ENCODE assay signal across 22 cellular contexts in the genomic region with DNA sequence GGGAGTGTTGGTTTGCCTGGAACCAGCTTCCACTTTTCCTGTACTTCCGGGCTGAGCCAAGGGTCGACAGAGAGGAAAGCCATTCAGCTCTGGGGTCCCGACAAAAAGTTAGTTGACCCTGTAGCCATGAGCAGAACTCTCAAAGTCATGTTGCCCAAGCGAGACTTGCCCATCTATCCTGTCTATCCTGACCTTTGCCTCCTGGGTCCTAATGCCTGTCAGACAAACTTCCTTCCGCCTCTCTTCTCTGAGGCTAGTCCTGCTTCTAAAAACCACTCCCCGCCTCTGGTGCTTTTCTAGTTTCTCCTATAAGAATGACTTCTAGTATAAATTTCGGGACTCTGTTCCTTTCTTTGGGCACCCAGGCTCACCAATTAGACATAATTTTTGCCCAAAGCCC. TPM values are rescaled to one million over a fixed set of nuclear protein-coding genes. Genes with fewer than 3 reads are reported as not detected.
DNase-seq lines count a peak whose midpoint lies in the region; ATAC-seq and TF ChIP-seq lines count a peak whose summit lies in the region.
"Had no signal": no experiment of that assay in that cellular context is flagged by ENCODE, and none has a peak within 500 bp of the region (broad histone marks: within the 10 kb centered on the region; RNA-seq: fewer than 3 reads in every experiment).

No MANE protein-coding gene starts in this region.

- no peaks in the 10 kb centered on the region for H3K36me3 ChIP-seq in GM23338 (ENCODE audit: insufficient read depth)
- H3K36me3 ChIP-seq: BE2C; BLaER1 treated with 17β-estradiol and CSF1 and Interleukin-3, amounts not matched to agents 10 nM and 100 nM had no signal

- no peak overlapping the region for H3K27ac ChIP-seq in GM23338 (ENCODE audit: low read depth)
- H3K27ac ChIP-seq: A549; BLaER1 treated with 17β-estradiol and CSF1 and Interleukin-3, amounts not matched to agents 10 nM and 100 nM had no signal

- peak overlapping the region; percentile 98 for H2AFZ ChIP-seq in GM23338

- H3K36me3 Mint-ChIP-seq in GM23338 (ENCODE audit: low read depth) (no peaks in the 10 kb centered on the region), endothelial cell (ENCODE audit: low read depth, unreplicated experiment) (peaks cover 4% of the 10 kb centered on the region)
- H3K36me3 Mint-ChIP-seq: CD4-positive, alpha-beta memory T cell had no signal

- H3F3A ChIP-seq in GM23338 (replicated peaks; ENCODE audit: low read depth), result 0 out of 2 replicates have a peak, but pooled peaks cover 3% of the 10 kb centered on the region

- no peak overlapping the region for H3K27ac Mint-ChIP-seq in GM23338
- peak overlapping the region; percentile 44 for H3K27ac Mint-ChIP-seq in endothelial cell (ENCODE audit: unreplicated experiment)

- ATAC-seq in GM23338 (no peak), HG03039 (IDR thresholded peaks at IDR 0.05; ENCODE audit: unreplicated experiment) (no peak)
- ATAC-seq: A549 had no signal

- peaks cover 8% of the 10 kb centered on the region; the same call in 2 of the 3 replicates for H3K9me3 Mint-ChIP-seq in GM23338
- H3K9me3 Mint-ChIP-seq in endothelial cell (ENCODE audit: unreplicated experiment), result no peaks in the 10 kb centered on the region

- no peaks in the 10 kb centered on the region for H3K4me1 ChIP-seq in GM23338 (ENCODE audit: insufficient read depth)
- H3K4me1 ChIP-seq: A549, BE2C had no signal

- H3K4me2 ChIP-seq in GM23338, result 0 out of 2 replicates have a peak overlapping the region, but pooled peaks have one; percentile 20
- H3K4me2 ChIP-seq: A549; BLaER1 treated with 17β-estradiol and CSF1 and Interleukin-3, amounts not matched to agents 10 nM and 100 nM had no signal

- H3K9me2 ChIP-seq in GM23338 (ENCODE audit: insufficient read depth), result no peaks in the 10 kb centered on the region; the same call in 1 of the 2 replicates

- no peaks in the 10 kb centered on the region for H3K27me3 Mint-ChIP-seq in GM23338 (ENCODE audit: insufficient read depth, low read depth, poor library complexity)
- H3K27me3 Mint-ChIP-seq in endothelial cell (ENCODE audit: unreplicated experiment), result peaks cover 2% of the 10 kb centered on the region

- TF ChIP-seq CTCF in GM23338 (conservative IDR thresholded peaks at IDR 0.05; ENCODE audit: low read depth in 2 of 2) (no peak), endothelial cell (IDR thresholded peaks at IDR 0.05; ENCODE audit: unreplicated experiment) (no peak)

- H4K20me1 ChIP-seq in GM23338 (replicated peaks; ENCODE audit: insufficient read depth), result no peaks in the 10 kb centered on the region
- H4K20me1 ChIP-seq: BLaER1 treated with 17β-estradiol and CSF1 and Interleukin-3, amounts not matched to agents 10 nM and 100 nM had no signal

- no peaks in the 10 kb centered on the region for H3K79me2 ChIP-seq in GM23338 (replicated peaks; ENCODE audit: insufficient read depth)

- H3K4me1 Mint-ChIP-seq in GM23338 (no peaks in the 10 kb centered on the region), endothelial cell (ENCODE audit: unreplicated experiment) (peaks cover 4% of the 10 kb centered on the region)
- H3K4me1 Mint-ChIP-seq: CD4-positive, alpha-beta memory T cell had no signal

- no peak overlapping the region for H3K4me3 ChIP-seq in GM23338
- H3K4me3 ChIP-seq: A549; BLaER1 treated with 17β-estradiol and CSF1 and Interleukin-3, amounts not matched to agents 10 nM and 100 nM had no signal

- no peaks in the 10 kb centered on the region for H3K27me3 ChIP-seq in GM23338 (ENCODE audit: insufficient read depth)
- H3K27me3 ChIP-seq: BE2C; BLaER1 treated with 17β-estradiol and CSF1 and Interleukin-3, amounts not matched to agents 10 nM and 100 nM had no signal

- DNase-seq in GM23338 (ENCODE audit: low spot score) (peak; percentile 47), endothelial cell (ENCODE audit: low spot score) (no peak), mesenteric fat pad (ENCODE audit: low spot score) (peak; percentile 22), NCI-H1092 (lab: John Stamatoyannopoulos, UW) (no peak), C1 segment of cervical spinal cord (lab: John Stamatoyannopoulos, UW) (no peak)
- DNase-seq: 8988T; ACHN; AML-193; BE2C; Calu3; CD4-positive, alpha-beta memory T cell; COR-L47; DMS53; GF-D8; GOT3; H7; HCEC 1CT had no signal

- H3K4me3 Mint-ChIP-seq in GM23338 (no peak overlapping the region), endothelial cell (ENCODE audit: unreplicated experiment) (no peak overlapping the region)
- H3K4me3 Mint-ChIP-seq: CD4-positive, alpha-beta memory T cell had no signal

TF ChIP-seq in GM23338, 12 proteins besides CTCF, POLR2A, EP300 and RAD21 (continues in another document):
- no peak for TF ChIP-seq JUNB (IDR thresholded peaks at IDR 0.05; ENCODE audit: unreplicated experiment)
- TF ChIP-seq EZH2phosphoT487 (IDR thresholded peaks at IDR 0.05; ENCODE audit: unreplicated experiment), result no peak
- TF ChIP-seq, protein P1, sequence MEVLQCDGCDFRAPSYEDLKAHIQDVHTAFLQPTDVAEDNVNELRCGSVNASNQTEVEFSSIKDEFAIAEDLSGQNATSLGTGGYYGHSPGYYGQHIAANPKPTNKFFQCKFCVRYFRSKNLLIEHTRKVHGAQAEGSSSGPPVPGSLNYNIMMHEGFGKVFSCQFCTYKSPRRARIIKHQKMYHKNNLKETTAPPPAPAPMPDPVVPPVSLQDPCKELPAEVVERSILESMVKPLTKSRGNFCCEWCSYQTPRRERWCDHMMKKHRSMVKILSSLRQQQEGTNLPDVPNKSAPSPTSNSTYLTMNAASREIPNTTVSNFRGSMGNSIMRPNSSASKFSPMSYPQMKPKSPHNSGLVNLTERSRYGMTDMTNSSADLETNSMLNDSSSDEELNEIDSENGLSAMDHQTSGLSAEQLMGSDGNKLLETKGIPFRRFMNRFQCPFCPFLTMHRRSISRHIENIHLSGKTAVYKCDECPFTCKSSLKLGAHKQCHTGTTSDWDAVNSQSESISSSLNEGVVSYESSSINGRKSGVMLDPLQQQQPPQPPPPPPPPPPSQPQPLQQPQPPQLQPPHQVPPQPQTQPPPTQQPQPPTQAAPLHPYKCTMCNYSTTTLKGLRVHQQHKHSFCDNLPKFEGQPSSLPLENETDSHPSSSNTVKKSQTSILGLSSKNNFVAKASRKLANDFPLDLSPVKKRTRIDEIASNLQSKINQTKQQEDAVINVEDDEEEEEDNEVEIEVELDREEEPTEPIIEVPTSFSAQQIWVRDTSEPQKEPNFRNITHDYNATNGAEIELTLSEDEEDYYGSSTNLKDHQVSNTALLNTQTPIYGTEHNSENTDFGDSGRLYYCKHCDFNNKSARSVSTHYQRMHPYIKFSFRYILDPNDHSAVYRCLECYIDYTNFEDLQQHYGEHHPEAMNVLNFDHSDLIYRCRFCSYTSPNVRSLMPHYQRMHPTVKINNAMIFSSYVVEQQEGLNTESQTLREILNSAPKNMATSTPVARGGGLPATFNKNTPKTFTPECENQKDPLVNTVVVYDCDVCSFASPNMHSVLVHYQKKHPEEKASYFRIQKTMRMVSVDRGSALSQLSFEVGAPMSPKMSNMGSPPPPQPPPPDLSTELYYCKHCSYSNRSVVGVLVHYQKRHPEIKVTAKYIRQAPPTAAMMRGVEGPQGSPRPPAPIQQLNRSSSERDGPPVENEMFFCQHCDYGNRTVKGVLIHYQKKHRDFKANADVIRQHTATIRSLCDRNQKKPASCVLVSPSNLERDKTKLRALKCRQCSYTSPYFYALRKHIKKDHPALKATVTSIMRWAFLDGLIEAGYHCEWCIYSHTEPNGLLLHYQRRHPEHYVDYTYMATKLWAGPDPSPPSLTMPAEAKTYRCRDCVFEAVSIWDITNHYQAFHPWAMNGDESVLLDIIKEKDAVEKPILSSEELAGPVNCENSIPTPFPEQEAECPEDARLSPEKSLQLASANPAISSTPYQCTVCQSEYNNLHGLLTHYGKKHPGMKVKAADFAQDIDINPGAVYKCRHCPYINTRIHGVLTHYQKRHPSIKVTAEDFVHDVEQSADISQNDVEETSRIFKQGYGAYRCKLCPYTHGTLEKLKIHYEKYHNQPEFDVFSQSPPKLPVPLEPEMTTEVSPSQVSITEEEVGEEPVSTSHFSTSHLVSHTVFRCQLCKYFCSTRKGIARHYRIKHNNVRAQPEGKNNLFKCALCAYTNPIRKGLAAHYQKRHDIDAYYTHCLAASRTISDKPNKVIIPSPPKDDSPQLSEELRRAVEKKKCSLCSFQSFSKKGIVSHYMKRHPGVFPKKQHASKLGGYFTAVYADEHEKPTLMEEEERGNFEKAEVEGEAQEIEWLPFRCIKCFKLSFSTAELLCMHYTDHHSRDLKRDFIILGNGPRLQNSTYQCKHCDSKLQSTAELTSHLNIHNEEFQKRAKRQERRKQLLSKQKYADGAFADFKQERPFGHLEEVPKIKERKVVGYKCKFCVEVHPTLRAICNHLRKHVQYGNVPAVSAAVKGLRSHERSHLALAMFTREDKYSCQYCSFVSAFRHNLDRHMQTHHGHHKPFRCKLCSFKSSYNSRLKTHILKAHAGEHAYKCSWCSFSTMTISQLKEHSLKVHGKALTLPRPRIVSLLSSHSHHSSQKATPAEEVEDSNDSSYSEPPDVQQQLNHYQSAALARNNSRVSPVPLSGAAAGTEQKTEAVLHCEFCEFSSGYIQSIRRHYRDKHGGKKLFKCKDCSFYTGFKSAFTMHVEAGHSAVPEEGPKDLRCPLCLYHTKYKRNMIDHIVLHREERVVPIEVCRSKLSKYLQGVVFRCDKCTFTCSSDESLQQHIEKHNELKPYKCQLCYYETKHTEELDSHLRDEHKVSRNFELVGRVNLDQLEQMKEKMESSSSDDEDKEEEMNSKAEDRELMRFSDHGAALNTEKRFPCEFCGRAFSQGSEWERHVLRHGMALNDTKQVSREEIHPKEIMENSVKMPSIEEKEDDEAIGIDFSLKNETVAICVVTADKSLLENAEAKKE (CRISPR knock-in tag; IDR thresholded peaks at IDR 0.05), result no peak

RNA-seq across cellular contexts. Expression of a gene that starts 7.7 kb away (rescaled TPM):
- total RNA-seq in GM23338 (2014; rRNA removed; shearing (Covaris generic)), result 1.4 and 3.8 TPM in 2 replicates
- polyA plus RNA-seq in GM23338 (2016; fragmentation: Nextera tagmentation; extraction: Ambion mirVana), result 1.7 and 2.2 TPM in 2 replicates
- total RNA-seq in endothelial cell (ENCODE audit: unreplicated experiment) (not detected), mesenteric fat pad (0.22 TPM)
- total RNA-seq: Calu3; CD4-positive, alpha-beta memory T cell; G401 had no signal
- polyA plus RNA-seq: A549; CD4-positive, alpha-beta memory T cell had no signal

RNA-seq across cellular contexts. Expression of a gene that starts 12.8 kb away (rescaled TPM):
- not detected in 2 replicates for total RNA-seq in GM23338 (2014; rRNA removed; shearing (Covaris generic))
- 0.40 and 0.50 TPM in 2 replicates for polyA plus RNA-seq in GM23338 (2016; fragmentation: Nextera tagmentation; extraction: Ambion mirVana)
- total RNA-seq in endothelial cell (ENCODE audit: unreplicated experiment) (not detected), mesenteric fat pad (not detected)
- total RNA-seq: Calu3; CD4-positive, alpha-beta memory T cell; Daoy; G401; H7 had no signal
- polyA plus RNA-seq: A549 had no signal

RNA-seq across cellular contexts. Expression of a gene that starts 25.0 kb away (rescaled TPM):
- 12.9 and 22.3 TPM in 2 replicates for total RNA-seq in GM23338 (2014; rRNA removed; shearing (Covaris generic))
- 5.9 and 6.8 TPM in 2 replicates for polyA plus RNA-seq in GM23338 (2016; fragmentation: Nextera tagmentation; extraction: Ambion mirVana)
- total RNA-seq in endothelial cell (ENCODE audit: unreplicated experiment) (22.0 TPM), mesenteric fat pad (18.5 TPM)

RNA-seq across cellular contexts. Expression of a gene that starts 27.4 kb away (rescaled TPM):
- not detected in 2 replicates for total RNA-seq in GM23338 (2014; rRNA removed; shearing (Covaris generic))
- polyA plus RNA-seq in GM23338 (2016; fragmentation: Nextera tagmentation; extraction: Ambion mirVana), result 2.7 TPM in 1 of 2 replicates, not detected in the other
- total RNA-seq in endothelial cell (ENCODE audit: unreplicated experiment), result not detected
- not detected for total RNA-seq in mesenteric fat pad
- total RNA-seq: Calu3; CD4-positive, alpha-beta memory T cell; Daoy; G401 had no signal
- polyA plus RNA-seq: A549; CD4-positive, alpha-beta memory T cell had no signal

RNA-seq across cellular contexts. Expression of a gene that starts 35.7 kb away (rescaled TPM):
- total RNA-seq in GM23338 (2014; rRNA removed; shearing (Covaris generic)), result 0.74 TPM in 1 of 2 replicates, not detected in the other
- 0.57 and 1.1 TPM in 2 replicates for polyA plus RNA-seq in GM23338 (2016; fragmentation: Nextera tagmentation; extraction: Ambion mirVana)
- total RNA-seq in endothelial cell (ENCODE audit: unreplicated experiment) (4.3 TPM), mesenteric fat pad (176 TPM)
- total RNA-seq: Calu3, G401 had no signal

Comparison
In these comparisons a context has a peak if more than half of its experiments do, and no peak if none do; other contexts are left out.
1. DNase-seq: peak in GM23338 (single experiment) and mesenteric fat pad (single experiment); none in endothelial cell (single experiment), NCI-H1092 (single experiment) and C1 segment of cervical spinal cord (0 of 14).